ENCODE assay signal across 7 cellular contexts in the genomic region with DNA sequence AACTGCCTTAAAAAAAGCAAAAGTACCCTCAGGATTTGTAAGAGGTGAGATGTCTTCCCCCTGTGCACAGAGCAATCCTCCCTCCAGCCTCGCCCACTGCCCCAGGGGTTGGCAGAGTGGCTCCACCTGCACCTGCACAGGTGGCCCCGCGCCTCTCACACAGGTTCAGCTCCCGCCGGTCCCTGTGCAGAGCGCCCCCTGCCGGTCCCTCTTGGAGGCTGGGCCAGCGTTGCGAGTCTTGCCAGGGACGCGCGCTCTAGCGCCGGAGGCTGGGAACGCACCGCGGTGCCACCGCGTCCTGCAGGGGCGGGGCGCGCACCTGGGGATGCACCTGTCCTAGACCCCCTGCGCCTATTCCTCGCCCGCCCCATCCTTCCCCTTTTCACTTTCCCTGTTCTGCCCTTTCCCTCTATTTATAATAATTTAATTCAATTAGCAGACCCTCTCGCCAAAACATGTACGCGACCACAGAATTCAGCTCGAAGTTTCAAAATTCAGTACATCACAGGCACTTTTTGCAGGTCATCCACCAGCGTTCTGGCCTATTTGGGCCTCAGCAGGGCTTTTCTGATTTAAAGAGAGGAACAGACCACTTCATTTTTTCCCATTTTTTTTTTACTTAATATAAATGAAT.
DNase-seq lines count a peak whose midpoint lies in the region; ATAC-seq and TF ChIP-seq lines count a peak whose summit lies in the region.

No MANE protein-coding gene starts in this region.

- ATAC-seq in GM18505 (IDR thresholded peaks at IDR 0.05; ENCODE audit: unreplicated experiment) (peak; percentile 82), GM21423 (IDR thresholded peaks at IDR 0.05; ENCODE audit: unreplicated experiment) (peak; percentile 67), GM19328 (IDR thresholded peaks at IDR 0.05; ENCODE audit: unreplicated experiment) (no peak)
- ATAC-seq in stimulated activated naive CD8-positive, alpha-beta T cell treated with anti-CD3 and anti-CD28 coated beads, Interleukin-15, Interleukin-2, amounts not matched to agents 100 U/mL and 50 U/mL, for 24 hours: peak; percentile 49

- DNase-seq in NCI-H146 (lab: John Stamatoyannopoulos, UW) (peak; percentile 66), head of caudate nucleus (peak; percentile 17 to 86 (median 74)), NCI-H1436 treated with DMSO at 0.1 percent for 48 hours (lab: John Stamatoyannopoulos, UW) (no peak)
- peak; percentile 55 for DNase-seq in stimulated activated naive CD8-positive, alpha-beta T cell treated with anti-CD3 and anti-CD28 coated beads, Interleukin-15, Interleukin-2, amounts not matched to agents 100 U/mL and 50 U/mL, for 24 hours

- intact Hi-C loops in head of caudate nucleus (cut with DNase I): no loop called here

- TF ChIP-seq POLR2A in GM18505 (IDR thresholded peaks at IDR 0.05; ENCODE audit: borderline replicate concordance, extremely low read depth, insufficient read depth, insufficient read length): no peak
